17 cellular contexts compared by ENCODE assay signal in the genomic region with DNA sequence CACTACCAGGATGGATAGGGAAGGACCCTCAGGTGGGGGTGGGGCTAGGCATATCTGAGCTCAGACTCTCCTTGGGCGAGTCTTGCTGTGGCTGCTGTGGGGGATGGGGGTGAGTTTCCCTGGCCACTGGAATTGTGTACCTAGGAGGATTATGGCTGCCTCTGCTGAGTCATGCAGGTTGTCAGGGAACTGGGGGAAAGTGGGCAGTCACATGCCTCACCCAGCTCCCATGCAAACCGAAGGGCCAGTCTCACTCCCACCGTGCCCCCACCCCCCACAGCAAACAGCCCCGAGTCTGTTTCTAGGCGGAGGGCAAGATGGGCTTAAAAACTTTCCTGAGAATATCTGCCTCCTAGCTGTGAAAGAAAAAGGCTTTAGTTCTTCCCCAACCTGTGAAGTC.
"Had no signal": no experiment of that assay in that cellular context is flagged by ENCODE, and none has a peak within 500 bp of the region (broad histone marks: within the 10 kb centered on the region; RNA-seq: fewer than 3 reads in every experiment).

No MANE protein-coding gene starts in this region.

- ATAC-seq: left colon, mucosa of descending colon, natural killer cell, sciatic nerve had no signal

- H3K27me3 ChIP-seq: brain microvascular endothelial cell had no signal

- H3K27ac ChIP-seq: brain microvascular endothelial cell had no signal

- H3K27me3 Mint-ChIP-seq: progenitor cell of endocrine pancreas had no signal

- DNase-seq: activated CD4-positive, alpha-beta T cell treated with anti-CD3 and anti-CD28 coated beads, Interleukin-2, amount 50 U/mL, for 1 hour; activated CD4-positive, CD25-positive, alpha-beta regulatory T cell; amniotic stem cell; brain microvascular endothelial cell; dermis blood vessel endothelial cell; immature natural killer cell; left colon; mucosa of descending colon; natural killer cell; occipital lobe; stimulated activated naive CD4-positive, alpha-beta T cell treated with Interleukin-2 at 50 U/mL for 16 hours; trophoblast cell had no signal

- H3K4me3 Mint-ChIP-seq: activated naive CD4-positive, alpha-beta T cell treated with anti-CD3 and anti-CD28 coated beads, Interleukin-2, amount 50 U/mL, for 24 hours; immature natural killer cell; natural killer cell; T-helper 1 cell treated with Interleukin-12 subunit alpha and Interleukin-12 subunit beta and Interleukin-4 antibody, amounts not matched to agents 30 μg/mL and 1 μg/mL, for 36 hours had no signal

- H3K4me3 ChIP-seq: lung, mucosa of descending colon had no signal

- H3K27ac Mint-ChIP-seq: activated naive CD4-positive, alpha-beta T cell treated with anti-CD3 and anti-CD28 coated beads, Interleukin-2, amount 50 U/mL, for 24 hours; immature natural killer cell; natural killer cell; T-helper 1 cell treated with Interleukin-12 subunit alpha and Interleukin-12 subunit beta and Interleukin-4 antibody, amounts not matched to agents 30 μg/mL and 1 μg/mL, for 36 hours had no signal

- H3K36me3 ChIP-seq: brain microvascular endothelial cell had no signal

- H3K9me3 ChIP-seq: mucosa of descending colon had no signal

- H3K36me3 Mint-ChIP-seq: activated naive CD4-positive, alpha-beta T cell treated with anti-CD3 and anti-CD28 coated beads, Interleukin-2, amount 50 U/mL, for 24 hours; immature natural killer cell; natural killer cell had no signal

- H3K4me1 Mint-ChIP-seq: activated naive CD4-positive, alpha-beta T cell treated with anti-CD3 and anti-CD28 coated beads, Interleukin-2, amount 50 U/mL, for 24 hours; immature natural killer cell; natural killer cell had no signal
